8 cellular contexts compared by ENCODE assay signal in the genomic region with DNA sequence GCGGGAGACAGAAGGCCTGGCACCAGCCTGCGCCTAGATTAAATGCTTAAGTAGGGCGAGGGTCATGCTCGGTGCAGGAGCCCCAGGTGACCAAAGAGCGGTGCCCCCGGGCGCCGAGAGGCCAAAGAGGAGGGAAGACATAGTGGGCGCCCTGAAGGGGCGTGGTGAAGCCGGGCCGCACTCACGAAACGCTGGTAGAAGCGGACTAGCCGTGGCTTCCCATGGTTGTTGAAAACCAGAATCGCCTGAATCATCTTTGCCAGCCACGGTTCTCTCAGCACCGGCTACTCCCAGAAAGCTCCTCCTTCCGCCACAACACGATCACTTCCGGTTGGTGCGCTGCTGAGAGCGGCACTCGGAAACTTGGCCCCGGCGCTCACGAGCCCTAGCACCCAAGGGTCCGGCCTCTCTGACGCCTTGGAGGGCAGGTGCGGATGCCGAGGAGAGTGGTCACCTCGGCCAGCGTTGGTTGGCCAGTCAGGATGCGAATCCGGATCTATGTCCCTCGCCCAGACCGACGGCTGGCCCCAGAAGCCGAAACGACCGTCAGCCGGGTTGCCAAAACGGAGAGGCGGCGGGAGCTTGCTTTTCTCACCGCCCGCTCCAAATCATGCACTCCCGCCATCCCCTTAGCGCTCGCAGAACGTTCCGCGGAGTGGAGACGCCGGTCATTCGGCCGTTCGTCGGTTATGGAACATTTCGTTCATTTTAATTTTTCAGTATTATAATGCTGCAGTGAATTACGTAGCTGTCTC. TPM values are rescaled to one million over a fixed set of nuclear protein-coding genes. Genes with fewer than 3 reads are reported as not detected.
A peak's percentile ranks its signal among the peaks of the same experiment; 100 is the strongest.
DNase-seq lines count a peak whose midpoint lies in the region; ATAC-seq, FAIRE-seq and TF ChIP-seq lines count a peak whose summit lies in the region.

Gene AP3S2 (minus strand): TSS at position 299 of the 755 bp plus-strand sequence. CDS start 45 bp downstream, at position 254.

- intact Hi-C loops in kidney (cut with DNase I), result no loop called here

- H3K9ac ChIP-seq in kidney (ENCODE audit: low read length in 2 of 2), result peak within 1 kb of the TSS; percentile 75 to 91

- ATAC-seq in GM18907 (IDR thresholded peaks at IDR 0.05; ENCODE audit: unreplicated experiment) (peak; percentile 94), HG03159 (IDR thresholded peaks at IDR 0.05; ENCODE audit: unreplicated experiment) (peak; percentile 88)
- ATAC-seq in activated CD4-positive, CD25-positive, alpha-beta regulatory T cell treated with anti-CD3 and anti-CD28 coated beads, Interleukin-2, amount 50 U/mL, for 24 hours, result peak; percentile 87 to 88

- H3K9me3 ChIP-seq in kidney (ENCODE audit: control insufficient read depth in 1 of 2, low read length in 2 of 2), result no peaks in the 10 kb centered on the region

- TF ChIP-seq CTCF in kidney (IDR thresholded peaks at IDR 0.05; ENCODE audit: borderline replicate concordance, extremely low read depth, insufficient read depth), result no peak

- peaks cover 0 to 2% of the 10 kb centered on the region in 2 donors for H3K4me1 ChIP-seq in kidney (ENCODE audit: control insufficient read depth in 1 of 2, insufficient read depth in 1 of 2, low read depth in 1 of 2, low read length in 2 of 2)

- peaks cover 1 to 3% of the 10 kb centered on the region in 2 donors for H3K36me3 ChIP-seq in kidney (ENCODE audit: control insufficient read depth in 1 of 2, insufficient read depth in 2 of 2, low read length in 2 of 2)

- peak within 1 kb of the TSS; percentile 94 to 96 for H3K4me3 ChIP-seq in kidney (ENCODE audit: low read length in 2 of 2)

- H3K27ac ChIP-seq in kidney (ENCODE audit: low read depth in 2 of 2, low read length in 2 of 2), result peak within 1 kb of the TSS; percentile 85 to 93

- no peak for FAIRE-seq in kidney (lab: Jason Lieb, UNC)

- DNase-seq in AG08395 (ENCODE audit: low spot score), result peak; percentile 93
- peak; percentile 87 for DNase-seq in NCI-H345 (lab: John Stamatoyannopoulos, UW)
- DNase-seq in cerebellar nuclear complex (lab: John Stamatoyannopoulos, UW), result peak; percentile 70 to 84
- peak; percentile 96 for DNase-seq in kidney
- peak; percentile 93 for DNase-seq in stimulated activated CD4-positive, alpha-beta T cell treated with anti-CD3 and anti-CD28 coated beads, Interleukin-15, amount 100 ng/mL, for 24 hours

RNA-seq across cellular contexts. Expression of gene AP3S2, which starts in this region (rescaled TPM):
- total RNA-seq in kidney, result 42.9 TPM
- 17.5 TPM for polyA plus RNA-seq in kidney (ENCODE audit: insufficient read depth, low read depth, low replicate concordance)

Comparison
In these comparisons a context has a peak if more than half of its experiments do, and no peak if none do; other contexts are left out.
1. Peak in every context shown above with its lines: DNase-seq, ATAC-seq, H3K4me3 ChIP-seq and H3K27ac ChIP-seq.